ENCODE assay signal across 23 cellular contexts in the genomic region with DNA sequence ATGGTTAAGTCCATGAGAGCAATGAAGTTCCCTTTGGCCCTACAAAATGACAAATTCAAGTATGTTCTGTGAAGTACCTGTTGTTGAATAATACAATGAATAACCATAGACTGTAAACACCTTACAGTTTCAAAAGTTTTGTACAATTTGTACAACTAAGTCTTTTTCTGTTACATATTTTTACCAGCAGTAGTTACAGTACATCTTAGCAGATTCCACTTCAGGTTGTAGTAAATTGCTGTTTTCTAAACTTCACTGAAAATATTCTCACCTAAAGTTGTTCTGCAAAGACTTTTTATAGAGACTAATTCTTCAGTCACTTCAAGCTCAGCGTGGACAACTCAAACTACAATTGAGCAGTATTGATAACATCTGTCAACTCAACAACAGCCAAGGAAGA. TPM values are rescaled to one million over a fixed set of nuclear protein-coding genes. Genes with fewer than 3 reads are reported as not detected.
DNase-seq lines count a peak whose midpoint lies in the region; ATAC-seq, FAIRE-seq and TF ChIP-seq lines count a peak whose summit lies in the region.
"Had no signal": no experiment of that assay in that cellular context is flagged by ENCODE, and none has a peak within 500 bp of the region (broad histone marks: within the 10 kb centered on the region; RNA-seq: fewer than 3 reads in every experiment).

No MANE protein-coding gene starts in this region.

- H3K9me3 Mint-ChIP-seq in astrocyte (ENCODE audit: unreplicated experiment): no peaks in the 10 kb centered on the region
- H3K9me3 Mint-ChIP-seq: CD4-positive, alpha-beta T cell; CD8-positive, alpha-beta T cell had no signal

- H2AFZ ChIP-seq in HepG2 (ENCODE audit: low read length): no peak overlapping the region
- no peak overlapping the region for H2AFZ ChIP-seq in astrocyte (ENCODE audit: low read depth, low read length)

- H4K20me1 ChIP-seq in HepG2 (ENCODE audit: insufficient read depth, low read length) (no peaks in the 10 kb centered on the region), astrocyte (ENCODE audit: insufficient read depth, low read length) (no peaks in the 10 kb centered on the region)
- H4K20me1 ChIP-seq: BLaER1 treated with 17β-estradiol and CSF1 and Interleukin-3, amounts not matched to agents 10 nM and 100 nM had no signal

- CTCF ChIA-PET in HepG2 (lab: Yijun Ruan, JAX; ENCODE audit: low intra/inter-chr PET ratio, low total read pairs): no interaction called here

- no peaks in the 10 kb centered on the region for H3K9me3 ChIP-seq in HepG2 (ENCODE audit: low read length)
- no peaks in the 10 kb centered on the region for H3K9me3 ChIP-seq in right lobe of liver
- no peaks in the 10 kb centered on the region for H3K9me3 ChIP-seq in astrocyte (ENCODE audit: insufficient read depth, low read depth, low read length)
- H3K9me3 ChIP-seq: A549, Caco-2 had no signal

- WGBS in HepG2 (ENCODE audit: low lambda C conversion rate): 96% methylated on average over 1 of the region's 1 CpG
- 84% methylated on average over 1 of the region's 1 CpG for WGBS in right lobe of liver (ENCODE audit: insufficient coverage, low coverage, low lambda C conversion rate, missing lambda C conversion rate)

- POLR2A ChIA-PET in HepG2 (lab: Yijun Ruan, JAX): no interaction called here

- H3K4me2 ChIP-seq in HepG2 (ENCODE audit: low read depth, low read length) (no peak overlapping the region), astrocyte (ENCODE audit: low read length) (no peak overlapping the region)
- H3K4me2 ChIP-seq: A549; BLaER1 treated with 17β-estradiol and CSF1 and Interleukin-3, amounts not matched to agents 10 nM and 100 nM had no signal

- TF ChIP-seq EP300 in HepG2 (IDR thresholded peaks at IDR 0.05; ENCODE audit: low read depth in 2 of 2, low read length in 2 of 2) (no peak), HepG2 (CRISPR knock-in tag; IDR thresholded peaks at IDR 0.05; ENCODE audit: borderline replicate concordance) (no peak)

- H3K27ac ChIP-seq in HepG2 (ENCODE audit: extremely low read length, insufficient read depth, low read length) (no peak overlapping the region), right lobe of liver (no peak overlapping the region), astrocyte (ENCODE audit: low read depth, low read length) (no peak overlapping the region)
- H3K27ac ChIP-seq: 22Rv1; A549; BLaER1 treated with 17β-estradiol and CSF1 and Interleukin-3, amounts not matched to agents 10 nM and 100 nM; C4-2B had no signal

- ATAC-seq in HepG2 (no peak), right lobe of liver (no peak)
- ATAC-seq: A549; CD8-positive, alpha-beta T cell had no signal

- TF ChIP-seq CTCF in HepG2 (CRISPR knock-in tag; IDR thresholded peaks at IDR 0.05): no peak
- no peak for TF ChIP-seq CTCF in right lobe of liver (IDR thresholded peaks at IDR 0.05)
- no peak for TF ChIP-seq CTCF in astrocyte (IDR thresholded peaks at IDR 0.05; ENCODE audit: insufficient read depth, low read depth, low read length)

- in situ Hi-C loops in HepG2 (cut with HindIII; ENCODE audit: extremely low pct_ligation_motif_present, low pct_unique_long_range_greater_than_20kb): no loop called here

- no peak for FAIRE-seq in HepG2 (lab: Jason Lieb, UNC)
- FAIRE-seq in GM19239 (lab: Jason Lieb, UNC): peak; percentile 14
- FAIRE-seq in astrocyte (lab: Jason Lieb, UNC): peak; percentile 20
- FAIRE-seq: A549, G401.6 had no signal

- H3K9ac ChIP-seq in HepG2 (ENCODE audit: insufficient read depth, low read depth, low read length): no peak overlapping the region
- H3K9ac ChIP-seq in astrocyte (ENCODE audit: low read length): no peak overlapping the region
- H3K9ac ChIP-seq: BLaER1 treated with 17β-estradiol and CSF1 and Interleukin-3, amounts not matched to agents 10 nM and 100 nM had no signal

- no peaks in the 10 kb centered on the region for H3K27me3 Mint-ChIP-seq in astrocyte (ENCODE audit: low read depth, unreplicated experiment)
- H3K27me3 Mint-ChIP-seq: B cell; CD4-positive, alpha-beta T cell had no signal

- no peak for DNase-seq in HepG2 (ENCODE audit: low spot score)
- DNase-seq in right lobe of liver: no peak
- no peak for DNase-seq in GM19239 (ENCODE audit: insufficient read length, low spot score)
- DNase-seq in astrocyte (ENCODE audit: low read depth): no peak
- no peak for DNase-seq in DMS53 treated with DMSO at 0.1 percent for 48 hours (lab: John Stamatoyannopoulos, UW; ENCODE audit: unreplicated experiment)
- DNase-seq in putamen (ENCODE audit: low spot score): no peak
- no peak for DNase-seq in T-helper 1 cell
- DNase-seq: AML-193; Caco-2; Calu3; CD4-positive, alpha-beta T cell; CD8-positive, alpha-beta T cell; DMS 273 treated with DMSO at 0.1 percent for 48 hours; DMS153; DMS53; DMS79 treated with DMSO at 0.1 percent for 48 hours; GF-D8 had no signal

- H3K79me2 ChIP-seq in HepG2 (ENCODE audit: insufficient read depth, low read length) (no peaks in the 10 kb centered on the region), astrocyte (ENCODE audit: insufficient read depth, low read length) (no peaks in the 10 kb centered on the region)

- H3K4me1 ChIP-seq in HepG2 (ENCODE audit: insufficient read depth, low read length): no peaks in the 10 kb centered on the region
- H3K4me1 ChIP-seq in right lobe of liver: no peaks in the 10 kb centered on the region
- peaks cover 3% of the 10 kb centered on the region for H3K4me1 ChIP-seq in astrocyte (ENCODE audit: insufficient read depth, low read length)
- H3K4me1 ChIP-seq: BLaER1 treated with 17β-estradiol and CSF1 and Interleukin-3, amounts not matched to agents 10 nM and 100 nM; Caco-2 had no signal

- peaks cover 1% of the 10 kb centered on the region for H3K36me3 Mint-ChIP-seq in astrocyte (ENCODE audit: low read depth, unreplicated experiment)

- peaks cover 5% of the 10 kb centered on the region for H3K4me1 Mint-ChIP-seq in astrocyte (ENCODE audit: low read depth, unreplicated experiment)
- H3K4me1 Mint-ChIP-seq: B cell had no signal

- H3K27me3 ChIP-seq in HepG2 (ENCODE audit: control insufficient read depth in 1 of 2, insufficient read depth in 2 of 2, low read length in 2 of 2) (no peaks in the 10 kb centered on the region), right lobe of liver (no peaks in the 10 kb centered on the region), astrocyte (ENCODE audit: insufficient read depth, low read length) (no peaks in the 10 kb centered on the region)
- H3K27me3 ChIP-seq: BLaER1 treated with 17β-estradiol and CSF1 and Interleukin-3, amounts not matched to agents 10 nM and 100 nM had no signal

- H3K36me3 ChIP-seq in HepG2 (replicated peaks in 1 of 2; ENCODE audit: control insufficient read depth in 1 of 2, insufficient read depth in 2 of 2, low read length in 2 of 2) (peaks cover 2 to 7% of the 10 kb centered on the region in 2 experiments; a peak in 4 of 5 replicates), right lobe of liver (no peaks in the 10 kb centered on the region), astrocyte (ENCODE audit: insufficient read depth, low read length) (peaks cover 7% of the 10 kb centered on the region)

- H3K27ac Mint-ChIP-seq in astrocyte (ENCODE audit: unreplicated experiment): no peak overlapping the region
- H3K27ac Mint-ChIP-seq: B cell; CD4-positive, alpha-beta T cell; CD8-positive, alpha-beta T cell had no signal

- no peak overlapping the region for H3K4me3 Mint-ChIP-seq in astrocyte (ENCODE audit: unreplicated experiment)
- H3K4me3 Mint-ChIP-seq: B cell; CD4-positive, alpha-beta T cell; CD8-positive, alpha-beta T cell had no signal

- BruUV-seq in HepG2 (replicated peaks; lab: Mats Ljungman, UMichigan): no TSS peak

- intact Hi-C loops in HepG2 (cut with micrococcal nuclease; ENCODE audit: unreplicated experiment): no loop called here
- intact Hi-C loops in right lobe of liver (cut with DNase I): no loop called here

- H3K4me3 ChIP-seq in HepG2 (replicated peaks in 1 of 3; ENCODE audit: insufficient read depth in 1 of 3, low read depth in 2 of 3, low read length in 3 of 3) (no peak overlapping the region), right lobe of liver (no peak overlapping the region), astrocyte (ENCODE audit: insufficient read depth, low read depth, low read length) (no peak overlapping the region)
- H3K4me3 ChIP-seq: A549; BLaER1 treated with 17β-estradiol and CSF1 and Interleukin-3, amounts not matched to agents 10 nM and 100 nM had no signal

- no peak for TF ChIP-seq POLR2A in HepG2 (IDR thresholded peaks at IDR 0.05; ENCODE audit: insufficient read depth in 1 of 2, low read depth in 2 of 2, low read length in 2 of 2)
- TF ChIP-seq POLR2A in right lobe of liver (IDR thresholded peaks at IDR 0.05): no peak

- TF ChIP-seq RAD21 in HepG2 (CRISPR knock-in tag; IDR thresholded peaks at IDR 0.05): no peak

TF ChIP-seq in HepG2, 621 proteins besides CTCF, POLR2A, EP300 and RAD21 (continues in another document):
- TF ChIP-seq ZNF510 (CRISPR knock-in tag; IDR thresholded peaks at IDR 0.05; ENCODE audit: low read depth): peak; percentile 98; the same call in 1 of the 2 replicates

RNA-seq across cellular contexts. Expression of a gene that starts 28.7 kb away (rescaled TPM):
- total RNA-seq in HepG2 (2016; rRNA removed; fragmentation: Illumina TruSeq; extraction: Trizol) (25.4 and 30.1 TPM in 2 replicates), right lobe of liver (10 to 100 TPM; 12.9 to 30.7 (median 22.2) TPM), astrocyte (34.8 and 42.4 TPM in 2 replicates)
- 25.1 and 26.0 TPM in 2 replicates for total RNA-seq in HepG2 (2016; cell fraction: cytosol; rRNA removed; fragmentation: Illumina TruSeq; extraction: Trizol; ENCODE audit: low read depth)
- total RNA-seq in HepG2 (2016; cell fraction: insoluble cytoplasmic fraction; rRNA removed; fragmentation: Illumina TruSeq; extraction: Trizol): 26.3 and 30.5 TPM in 2 replicates
- total RNA-seq in HepG2 (2016; cell fraction: membrane; rRNA removed; fragmentation: Illumina TruSeq; extraction: Trizol): 19.3 and 22.3 TPM in 2 replicates
- total RNA-seq in HepG2 (2016; cell fraction: nucleus; rRNA removed; fragmentation: Illumina TruSeq; extraction: Trizol): 35.8 and 39.1 TPM in 2 replicates
- polyA plus RNA-seq in HepG2 (2011; rRNA removed): 20.6 and 26.1 TPM in 2 replicates
- polyA plus RNA-seq in HepG2 (2011; cell fraction: cytosol; rRNA removed): 10.3 and 13.9 TPM in 2 replicates
- 8.3 and 10.6 TPM in 2 replicates for polyA plus RNA-seq in HepG2 (2011; cell fraction: nucleus; rRNA removed)
- polyA plus RNA-seq in HepG2 (2012): 24.5 and 27.7 TPM in 2 replicates
- 5.2 and 5.8 TPM in 2 replicates for polyA plus RNA-seq in HepG2 (2016; cell fraction: cytosol; fragmentation: Illumina TruSeq; extraction: Trizol; ENCODE audit: low read depth)
- 18.1 and 18.6 TPM in 2 replicates for polyA plus RNA-seq in HepG2 (2016; cell fraction: insoluble cytoplasmic fraction; fragmentation: Illumina TruSeq; extraction: Trizol; ENCODE audit: low read depth)
- polyA plus RNA-seq in HepG2 (2016; cell fraction: membrane; fragmentation: Illumina TruSeq; extraction: Trizol; ENCODE audit: low read depth): 9.4 and 10.1 TPM in 2 replicates
- polyA plus RNA-seq in HepG2 (2016; cell fraction: nucleus; fragmentation: Illumina TruSeq; extraction: Trizol; ENCODE audit: insufficient read depth, low read depth): 25.4 TPM in 2 replicates
- 16.7 and 33.7 TPM in 2 replicates for polyA minus RNA-seq in HepG2 (2011; rRNA and poly(A)+ RNA removed; ENCODE audit: low replicate concordance)
- polyA minus RNA-seq in HepG2 (2011; cell fraction: cytosol; rRNA and poly(A)+ RNA removed): 30.5 and 34.9 TPM in 2 replicates
- polyA minus RNA-seq in HepG2 (2011; cell fraction: nucleus; rRNA and poly(A)+ RNA removed): 48.6 and 63.0 TPM in 2 replicates
